In genomic region chr1:23691499-23692307, GRCh38 we compare ENCODE assay signal across 8 cellular contexts. TPM values are rescaled to one million over a fixed set of nuclear protein-coding genes. Genes with fewer than 3 reads are reported as not detected.
DNase-seq lines count a peak whose midpoint lies in the region; ATAC-seq and TF ChIP-seq lines count a peak whose summit lies in the region.

Gene RPL11 (plus strand): TSS chr1:23691806. CDS start chr1:23691824, 18 bp downstream.

- peak; percentile 93 for ATAC-seq in HG02588 (IDR thresholded peaks at IDR 0.05; ENCODE audit: unreplicated experiment)
- peak; percentile 95 for ATAC-seq in thoracic aorta (ENCODE audit: insufficient number of reproducible peaks, low FRiP score, low read depth)

- peak; percentile 96 for DNase-seq in NCI-H1092 (lab: John Stamatoyannopoulos, UW)
- DNase-seq in SKM-1 treated with dmso at 0.1 percent for 144 hours (lab: John Stamatoyannopoulos, UW; ENCODE audit: unreplicated experiment): peak; percentile 95
- peak; percentile 96 for DNase-seq in glomerular visceral epithelial cell (ENCODE audit: extremely low spot score)
- DNase-seq in osteoblast (ENCODE audit: insufficient read length, low spot score, missing footprints): peak; percentile 99
- peak; percentile 72 for DNase-seq in thoracic aorta (ENCODE audit: low spot score)

- peak within 1 kb of the TSS; percentile 92 for H3K27ac ChIP-seq in osteoblast (ENCODE audit: low read depth, low read length)
- H3K27ac ChIP-seq in thoracic aorta: peak within 1 kb of the TSS; percentile 86

- peak; percentile 70 for TF ChIP-seq CTCF in osteoblast (IDR thresholded peaks at IDR 0.05; ENCODE audit: extremely low read depth, low read depth, low read length)
- peak; percentile 85 for TF ChIP-seq CTCF in thoracic aorta (IDR thresholded peaks at IDR 0.05)

- H2AFZ ChIP-seq in osteoblast (ENCODE audit: low read length): peak within 1 kb of the TSS; percentile 92

- H3K36me3 ChIP-seq in osteoblast (ENCODE audit: insufficient read depth, low read length) (peaks cover 44% of the 10 kb centered on the region), thoracic aorta (peaks cover 20% of the 10 kb centered on the region)

- H3K36me3 Mint-ChIP-seq in activated naive CD8-positive, alpha-beta T cell: peaks cover 28% of the 10 kb centered on the region

- H3K9me3 Mint-ChIP-seq in activated naive CD8-positive, alpha-beta T cell (ENCODE audit: low read depth): no peaks in the 10 kb centered on the region

- H3K9me3 ChIP-seq in osteoblast (ENCODE audit: low read depth, low read length) (no peaks in the 10 kb centered on the region), thoracic aorta (no peaks in the 10 kb centered on the region)

- no peaks in the 10 kb centered on the region for H3K27me3 ChIP-seq in osteoblast (ENCODE audit: insufficient read depth, low read length)
- H3K27me3 ChIP-seq in thoracic aorta (replicated peaks; ENCODE audit: insufficient read depth): no peaks in the 10 kb centered on the region

- H3K4me1 Mint-ChIP-seq in activated naive CD8-positive, alpha-beta T cell (ENCODE audit: low read depth): peaks cover 43% of the 10 kb centered on the region

- H3K4me2 ChIP-seq in osteoblast (ENCODE audit: insufficient read depth, low read length): peak within 1 kb of the TSS; percentile 97

- H3K4me3 ChIP-seq in GM08714 (ENCODE audit: low read length): peak within 1 kb of the TSS; percentile 95
- peak within 1 kb of the TSS; percentile 92 for H3K4me3 ChIP-seq in osteoblast (ENCODE audit: insufficient read depth, low read length)
- peak within 1 kb of the TSS; percentile 96 for H3K4me3 ChIP-seq in thoracic aorta

- H4K20me1 ChIP-seq in osteoblast (ENCODE audit: insufficient read depth, low read length): peaks cover 51% of the 10 kb centered on the region

- H3K27ac Mint-ChIP-seq in activated naive CD8-positive, alpha-beta T cell: peak within 1 kb of the TSS; percentile 97

- H3K79me2 ChIP-seq in osteoblast (ENCODE audit: insufficient read depth, low read length): peaks cover 51% of the 10 kb centered on the region

- peaks cover 43% of the 10 kb centered on the region for H3K4me1 ChIP-seq in osteoblast (ENCODE audit: insufficient read depth, low read length)
- H3K4me1 ChIP-seq in thoracic aorta (ENCODE audit: control insufficient read depth in 1 of 2, low read depth in 2 of 2): peaks cover 9 to 33% of the 10 kb centered on the region in 2 donors

- H3K4me3 Mint-ChIP-seq in activated naive CD8-positive, alpha-beta T cell: peak within 1 kb of the TSS; percentile 97

- no peaks in the 10 kb centered on the region for H3K27me3 Mint-ChIP-seq in activated naive CD8-positive, alpha-beta T cell

RNA-seq across cellular contexts. Expression of gene RPL11, which starts in this region (rescaled TPM):
- 606 and 693 TPM in 2 replicates for total RNA-seq in osteoblast
- total RNA-seq in thoracic aorta: 100 to 1,000 TPM; 433 to 469 TPM

Comparison
In these comparisons a context has a peak if more than half of its experiments do, and no peak if none do; other contexts are left out.
1. Peak in every context shown above with its lines: DNase-seq, ATAC-seq, H3K4me3 ChIP-seq and H3K27ac ChIP-seq.